25 cellular contexts compared by ENCODE assay signal in genomic region chr17:59404471-59404870, GRCh38.
"Had no signal": no experiment of that assay in that cellular context is flagged by ENCODE, and none has a peak within 500 bp of the region (broad histone marks: within the 10 kb centered on the region; RNA-seq: fewer than 3 reads in every experiment).

No MANE protein-coding gene starts in this region.

- H3K27me3 ChIP-seq: pancreas, right atrium auricular region, sigmoid colon, transverse colon, upper lobe of right lung, uterus had no signal

- H3K9me3 ChIP-seq: pancreas, prostate gland, right atrium auricular region, sigmoid colon, thoracic aorta, upper lobe of right lung, uterus had no signal

- ATAC-seq: left colon; mucosa of descending colon; pancreas; stimulated activated memory B cell treated with anti-CD40 and anti-IgM and Interleukin-4, amounts not matched to agents 10 μg/mL and 1 μg/mL and 100 μg/mL, for 72 hours; stimulated activated naive CD8-positive, alpha-beta T cell treated with anti-CD3 and anti-CD28 coated beads, Interleukin-15, Interleukin-2, amounts not matched to agents 100 U/mL and 50 U/mL, for 24 hours; upper lobe of right lung had no signal

- H3K27ac ChIP-seq: pancreas, prostate gland, right atrium auricular region, sigmoid colon, transverse colon, upper lobe of right lung, uterus had no signal

- H3K4me1 ChIP-seq: upper lobe of right lung had no signal

- H3K4me3 Mint-ChIP-seq: immature natural killer cell; memory B cell; naive B cell; stimulated activated memory B cell treated with anti-CD40 and anti-IgM and Interleukin-4, amounts not matched to agents 10 μg/mL and 1 μg/mL and 100 μg/mL, for 72 hours had no signal

- H3K27me3 Mint-ChIP-seq: memory B cell; naive B cell; stimulated activated memory B cell treated with anti-CD40 and anti-IgM and Interleukin-4, amounts not matched to agents 10 μg/mL and 1 μg/mL and 100 μg/mL, for 72 hours had no signal

- DNase-seq: cerebellar nuclear complex; cortex of kidney; effector CD4-positive, alpha-beta T cell; hypothalamus; immature natural killer cell; islet precursor cell; kidney glomerular epithelial cell; left colon; mucosa of descending colon; naive B cell; pancreas; sigmoid colon; stimulated activated CD4-positive, alpha-beta T cell treated with anti-CD3 and anti-CD28 coated beads, Interleukin-2, amount 100 ng/mL, for 24 hours; stimulated activated CD4-positive, alpha-beta T cell treated with anti-CD3 and anti-CD28 coated beads, Interleukin-4, amount 100 ng/mL, for 24 hours; stimulated activated naive CD8-positive, alpha-beta T cell treated with anti-CD3 and anti-CD28 coated beads, Interleukin-15, Interleukin-2, amounts not matched to agents 100 U/mL and 50 U/mL, for 24 hours; substantia nigra; transverse colon; upper lobe of right lung; uterus had no signal

- H3K27ac Mint-ChIP-seq: immature natural killer cell; memory B cell; stimulated activated memory B cell treated with anti-CD40 and anti-IgM and Interleukin-4, amounts not matched to agents 10 μg/mL and 1 μg/mL and 100 μg/mL, for 72 hours had no signal

- H3K4me3 ChIP-seq: lung, mucosa of descending colon, pancreas, prostate gland, right atrium auricular region, sigmoid colon, thoracic aorta, transverse colon, upper lobe of right lung, uterus had no signal

- H3K9me3 Mint-ChIP-seq: immature natural killer cell; memory B cell; stimulated activated memory B cell treated with anti-CD40 and anti-IgM and Interleukin-4, amounts not matched to agents 10 μg/mL and 1 μg/mL and 100 μg/mL, for 72 hours had no signal

- H3K36me3 ChIP-seq: pancreas, prostate gland, right atrium auricular region, uterus had no signal

- H3K4me1 Mint-ChIP-seq: immature natural killer cell had no signal
